ENCODE assay signal across 8 cellular contexts in the genomic region with DNA sequence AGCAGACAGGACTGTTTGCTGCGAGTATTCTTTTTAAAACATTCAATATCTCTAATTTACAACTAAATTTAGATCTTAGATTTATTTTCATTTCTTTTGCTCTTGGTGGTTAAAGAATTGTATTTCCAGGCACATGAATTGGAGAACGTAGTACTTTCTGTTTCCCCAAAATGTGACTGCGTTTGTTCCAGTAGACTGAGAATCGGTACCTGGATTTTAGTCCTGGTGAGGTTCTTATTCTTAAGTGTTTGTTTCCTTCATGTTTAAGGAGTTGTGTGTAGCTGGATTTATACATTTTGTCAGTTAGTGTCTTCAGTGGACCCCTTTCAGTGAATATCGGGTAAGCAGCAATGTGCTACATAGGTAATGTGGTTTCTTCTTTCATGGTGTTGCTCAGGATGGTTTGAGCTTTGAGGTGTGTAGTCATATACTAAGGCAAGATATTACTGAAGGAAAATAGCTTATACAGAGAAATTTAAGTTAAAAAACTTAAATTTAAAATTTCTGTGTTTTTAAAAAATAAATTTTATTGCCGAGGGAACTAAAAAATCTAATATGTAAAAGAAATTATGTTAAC. TPM values are rescaled to one million over a fixed set of nuclear protein-coding genes. Genes with fewer than 3 reads are reported as not detected.
DNase-seq lines count a peak whose midpoint lies in the region; ATAC-seq and TF ChIP-seq lines count a peak whose summit lies in the region.

No MANE protein-coding gene starts in this region.

- H3K36me3 ChIP-seq in iPS DF 6.9 (ENCODE audit: control insufficient read depth, insufficient read depth, low read length) (no peaks in the 10 kb centered on the region), suprapubic skin (no peaks in the 10 kb centered on the region)

- TF ChIP-seq EP300 in suprapubic skin (IDR thresholded peaks at IDR 0.05): no peak

- DNase-seq in SHP77 treated with DMSO at 0.1 percent for 48 hours (lab: John Stamatoyannopoulos, UW): peak; percentile 7
- no peak for DNase-seq in SHP77 (lab: John Stamatoyannopoulos, UW)
- DNase-seq in iPS DF 6.9 (ENCODE audit: low read depth, low spot score): no peak
- no peak for DNase-seq in suprapubic skin (ENCODE audit: low spot score in 2 of 2)
- no peak for DNase-seq in NCI-H187 treated with DMSO at 0.1 percent for 48 hours (lab: John Stamatoyannopoulos, UW)
- DNase-seq in posterior vena cava (ENCODE audit: low spot score): no peak

- H3K4me3 ChIP-seq in WI38 (ENCODE audit: low read depth, low read length) (peak overlapping the region; percentile 87), iPS DF 6.9 (ENCODE audit: low read length) (peak overlapping the region; percentile 23; the same call in 1 of the 2 replicates), suprapubic skin (peak overlapping the region; percentile 88)

- H3K27ac ChIP-seq in iPS DF 6.9 (ENCODE audit: low read length): no peak overlapping the region
- H3K27ac ChIP-seq in suprapubic skin: peak overlapping the region; percentile 96

- TF ChIP-seq CTCF in WI38 (IDR thresholded peaks at IDR 0.05; ENCODE audit: low read depth, low read length): no peak
- TF ChIP-seq CTCF in suprapubic skin (IDR thresholded peaks at IDR 0.05): no peak

- H3K4me1 ChIP-seq in iPS DF 6.9 (ENCODE audit: control insufficient read depth, insufficient read depth, low read length) (no peaks in the 10 kb centered on the region), suprapubic skin (peaks cover 52% of the 10 kb centered on the region)

- no peak for TF ChIP-seq POLR2A in suprapubic skin (IDR thresholded peaks at IDR 0.05)

- intact Hi-C loops in posterior vena cava (cut with DNase I): no loop called here

- H3K27me3 ChIP-seq in iPS DF 6.9 (ENCODE audit: control insufficient read depth, insufficient read depth, low read length): no peaks in the 10 kb centered on the region
- no peaks in the 10 kb centered on the region for H3K27me3 ChIP-seq in suprapubic skin

- WGBS in iPS DF 6.9 (ENCODE audit: insufficient coverage, insufficient read length): no CpG with 5 or more reads among the region's 6 CpGs
- WGBS in suprapubic skin: 27% methylated on average over 6 of the region's 6 CpGs

- no peak for ATAC-seq in HG03521 (IDR thresholded peaks at IDR 0.05; ENCODE audit: unreplicated experiment)

- H3K9me3 ChIP-seq in iPS DF 6.9 (ENCODE audit: control insufficient read depth, insufficient read depth, low read length): no peaks in the 10 kb centered on the region
- no peaks in the 10 kb centered on the region for H3K9me3 ChIP-seq in suprapubic skin

RNA-seq across cellular contexts. Expression of gene MIER1, which starts 6.8 kb away (rescaled TPM):
- total RNA-seq in suprapubic skin: 10 to 100 TPM; 17.1 to 43.2 (median 27.5) TPM
- total RNA-seq in posterior vena cava: 10 to 100 TPM; 45.7 to 55.4 TPM

RNA-seq across cellular contexts. Expression of gene DNAI4, which starts 7.0 kb away (rescaled TPM):
- total RNA-seq in suprapubic skin (1 to 10 TPM; 1.5 to 3.7 (median 3.3) TPM), posterior vena cava (10 to 100 TPM; 21.4 to 22.0 TPM)

Comparison
In these comparisons a context has a peak if more than half of its experiments do, and no peak if none do; other contexts are left out.
1. H3K4me3 ChIP-seq: peak in every context shown above with its lines; median percentile 88 in suprapubic skin; 87 in WI38; 23 in iPS DF 6.9.
2. RNA of gene DNAI4, which starts 7.0 kb away (total RNA-seq): 21.4 to 22.0 TPM in posterior vena cava; 1.5 to 3.7 TPM in suprapubic skin; every median in the first group is over 4 times any median in the second.